Comparison of ENCODE assay signal across 21 cellular contexts in the genomic region with DNA sequence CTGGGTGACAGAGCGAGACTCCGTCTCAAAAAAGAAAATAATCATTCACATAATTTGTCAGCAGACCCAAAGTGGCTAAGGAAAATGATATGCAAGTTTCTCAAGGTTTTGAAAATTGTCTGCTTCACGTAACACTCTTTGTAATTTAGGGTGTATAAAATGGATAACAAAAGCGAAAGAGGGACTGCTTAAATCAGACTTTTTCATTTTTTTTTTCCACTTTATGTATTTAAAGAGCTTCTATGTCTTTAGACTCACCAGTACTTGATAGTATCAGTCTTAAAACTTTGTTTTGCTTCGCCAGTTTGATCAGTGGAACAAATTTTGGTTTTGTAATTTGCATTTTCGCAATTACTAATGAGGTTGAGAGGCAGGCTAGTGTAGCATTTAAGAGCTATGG. TPM values are rescaled to one million over a fixed set of nuclear protein-coding genes. Genes with fewer than 3 reads are reported as not detected.
DNase-seq lines count a peak whose midpoint lies in the region; ATAC-seq, FAIRE-seq and TF ChIP-seq lines count a peak whose summit lies in the region.
"Had no signal": no experiment of that assay in that cellular context is flagged by ENCODE, and none has a peak within 500 bp of the region (broad histone marks: within the 10 kb centered on the region; RNA-seq: fewer than 3 reads in every experiment).

No MANE protein-coding gene starts in this region.

- no peak overlapping the region for H3K23ac ChIP-seq in trophoblast cell (ENCODE audit: low read length)

- DNase-seq in activated CD8-positive, alpha-beta T cell treated with anti-CD3 and anti-CD28 coated beads for 36 hours, result no peak
- no peak for DNase-seq in activated CD8-positive, alpha-beta T cell treated with anti-CD3 and anti-CD28 coated beads, Interleukin-2, amount 10 ng/mL, durations not matched to agents 7 days and 5 days
- no peak for DNase-seq in GM12891 (ENCODE audit: insufficient read length, low spot score)
- no peak for DNase-seq in trophoblast cell
- DNase-seq in pancreas, result no peak
- no peak for DNase-seq in T-helper 9 cell
- no peak for DNase-seq in glutamatergic neuron
- DNase-seq: amniotic stem cell; caudate nucleus; DND-41; left lung; NCI-H1092; NCI-H2081; NCI-H510A; retina; Right ventricle myocardium superior; stimulated activated CD4-positive, alpha-beta T cell treated with anti-CD3 and anti-CD28 coated beads, Interleukin-12 subunit alpha, Interleukin-12 subunit beta, amount 100 ng/mL, for 4 hours had no signal

- H3K4me1 ChIP-seq in OCI-LY1 (ENCODE audit: insufficient read depth, low read length, severe bottlenecking), result peaks cover 71% of the 10 kb centered on the region
- no peaks in the 10 kb centered on the region for H3K4me1 ChIP-seq in trophoblast cell (ENCODE audit: control insufficient read depth in 1 of 2, insufficient read depth in 2 of 2, low read length in 2 of 2)
- peaks cover 0 to 6% (median 0%) of the 10 kb centered on the region in 3 donors for H3K4me1 ChIP-seq in pancreas

- H3K9me2 ChIP-seq in OCI-LY1 (ENCODE audit: low read depth, low read length), result no peaks in the 10 kb centered on the region

- no peak overlapping the region for H4K91ac ChIP-seq in trophoblast cell (ENCODE audit: low read depth, low read length)

- H3K9me3 ChIP-seq in OCI-LY1 (ENCODE audit: low read length) (no peaks in the 10 kb centered on the region), trophoblast cell (ENCODE audit: insufficient read depth, low read depth, low read length) (no peaks in the 10 kb centered on the region), pancreas (no peaks in the 10 kb centered on the region)
- H3K9me3 ChIP-seq: left lung had no signal

- WGBS in trophoblast cell (ENCODE audit: extremely low coverage, insufficient coverage, insufficient read length), result no CpG with 5 or more reads among the region's 6 CpGs
- WGBS in pancreas, 2 donors, result 93% methylated on average over 6 of the region's 6 CpGs

- H3K14ac ChIP-seq in trophoblast cell (ENCODE audit: low read length), result no peak overlapping the region

- H3F3A ChIP-seq in OCI-LY1 (ENCODE audit: insufficient read depth, low read length), result no peaks in the 10 kb centered on the region

- no peak overlapping the region for H3K18ac ChIP-seq in trophoblast cell (ENCODE audit: low read length)

- no peak overlapping the region for H2AK5ac ChIP-seq in trophoblast cell (ENCODE audit: low read length)

- H3K9ac ChIP-seq in OCI-LY1 (ENCODE audit: low read length) (no peak overlapping the region), trophoblast cell (ENCODE audit: low read length) (no peak overlapping the region)
- H3K9ac ChIP-seq: KMS-11 had no signal

- H3K27ac ChIP-seq in OCI-LY1 (ENCODE audit: low read depth, low read length, poor library complexity, severe bottlenecking) (no peak overlapping the region), trophoblast cell (ENCODE audit: low read depth, low read length) (no peak overlapping the region), pancreas (no peak overlapping the region)
- H3K27ac ChIP-seq: KMS-11, left lung, tibial nerve had no signal

- FAIRE-seq in GM12891 (lab: Jason Lieb, UNC), result peak; percentile 83
- FAIRE-seq in pancreas (lab: Jason Lieb, UNC), result no peak

- H4K20me1 ChIP-seq in OCI-LY1 (ENCODE audit: insufficient read depth, low read length), result no peaks in the 10 kb centered on the region

- ATAC-seq in activated CD8-positive, alpha-beta T cell treated with anti-CD3 and anti-CD28 coated beads for 36 hours, result no peak
- ATAC-seq in activated CD8-positive, alpha-beta T cell treated with anti-CD3 and anti-CD28 coated beads, Interleukin-2, amount 10 ng/mL, durations not matched to agents 7 days and 5 days, result no peak
- no peak for ATAC-seq in pancreas
- ATAC-seq: left lung had no signal

- H2BK120ac ChIP-seq in trophoblast cell (ENCODE audit: insufficient read depth, low read length, poor library complexity), result no peak overlapping the region

- no peak overlapping the region for H4K8ac ChIP-seq in trophoblast cell (ENCODE audit: low read depth, low read length)

- H3K4ac ChIP-seq in trophoblast cell (ENCODE audit: low read depth, low read length), result peak overlapping the region; percentile 10

- H3K4me3 ChIP-seq in OCI-LY1 (ENCODE audit: low read depth, low read length, poor library complexity, severe bottlenecking) (no peak overlapping the region), trophoblast cell (ENCODE audit: low read depth, low read length) (no peak overlapping the region), pancreas (no peak overlapping the region)
- H3K4me3 ChIP-seq: left lung, tibial nerve had no signal

- peaks cover 14% of the 10 kb centered on the region for H3K36me3 Mint-ChIP-seq in activated CD8-positive, alpha-beta T cell treated with anti-CD3 and anti-CD28 coated beads for 36 hours (ENCODE audit: low read depth)
- H3K36me3 Mint-ChIP-seq in activated CD8-positive, alpha-beta T cell treated with anti-CD3 and anti-CD28 coated beads, Interleukin-2, amount 10 ng/mL, durations not matched to agents 7 days and 5 days (ENCODE audit: low read depth), result peaks cover 13% of the 10 kb centered on the region
- H3K36me3 Mint-ChIP-seq in glutamatergic neuron (ENCODE audit: unreplicated experiment), result no peaks in the 10 kb centered on the region

- H3K27ac Mint-ChIP-seq in activated CD8-positive, alpha-beta T cell treated with anti-CD3 and anti-CD28 coated beads for 36 hours, result peak overlapping the region; percentile 86
- H3K27ac Mint-ChIP-seq in activated CD8-positive, alpha-beta T cell treated with anti-CD3 and anti-CD28 coated beads, Interleukin-2, amount 10 ng/mL, durations not matched to agents 7 days and 5 days, result no peak overlapping the region
- no peak overlapping the region for H3K27ac Mint-ChIP-seq in glutamatergic neuron (ENCODE audit: unreplicated experiment)

- no peaks in the 10 kb centered on the region for H3K27me3 ChIP-seq in OCI-LY1 (ENCODE audit: insufficient read depth, low read length)
- H3K27me3 ChIP-seq in trophoblast cell (ENCODE audit: insufficient read depth, low read length), result no peaks in the 10 kb centered on the region
- no peaks in the 10 kb centered on the region for H3K27me3 ChIP-seq in pancreas
- H3K27me3 ChIP-seq: left lung, tibial nerve had no signal

- peaks cover 10% of the 10 kb centered on the region for H3K36me3 ChIP-seq in OCI-LY1 (ENCODE audit: insufficient read depth, low read length)
- H3K36me3 ChIP-seq in trophoblast cell (ENCODE audit: control insufficient read depth in 1 of 2, insufficient read depth in 2 of 2, low read length in 2 of 2), result no peaks in the 10 kb centered on the region
- H3K36me3 ChIP-seq in pancreas, result no peaks in the 10 kb centered on the region

- H3K4me1 Mint-ChIP-seq in activated CD8-positive, alpha-beta T cell treated with anti-CD3 and anti-CD28 coated beads for 36 hours (ENCODE audit: low read depth), result peaks cover 72% of the 10 kb centered on the region
- peaks cover 66% of the 10 kb centered on the region for H3K4me1 Mint-ChIP-seq in activated CD8-positive, alpha-beta T cell treated with anti-CD3 and anti-CD28 coated beads, Interleukin-2, amount 10 ng/mL, durations not matched to agents 7 days and 5 days (ENCODE audit: low read depth)
- H3K4me1 Mint-ChIP-seq in glutamatergic neuron (ENCODE audit: low read depth, unreplicated experiment), result peaks cover 9% of the 10 kb centered on the region

- H3K79me2 ChIP-seq in OCI-LY1 (ENCODE audit: insufficient read depth, low read length) (peaks cover 77% of the 10 kb centered on the region), trophoblast cell (ENCODE audit: control insufficient read depth, insufficient read depth, low read length, poor library complexity) (peaks cover 4% of the 10 kb centered on the region)

- no peak overlapping the region for H2BK12ac ChIP-seq in trophoblast cell (ENCODE audit: low read length)

- H3K79me1 ChIP-seq in trophoblast cell (ENCODE audit: low read length), result no peaks in the 10 kb centered on the region

- H3K4me2 ChIP-seq in OCI-LY1 (ENCODE audit: low read length) (peak overlapping the region; percentile 36; the same call in 1 of the 2 replicates), trophoblast cell (ENCODE audit: low read length) (no peak overlapping the region)
- H3K4me2 ChIP-seq: KMS-11 had no signal

- TF ChIP-seq CTCF in activated CD8-positive, alpha-beta T cell treated with anti-CD3 and anti-CD28 coated beads for 36 hours (IDR thresholded peaks at IDR 0.05), result no peak
- TF ChIP-seq CTCF in OCI-LY1 (IDR thresholded peaks at IDR 0.05; ENCODE audit: low read length) (no peak), pancreas (IDR thresholded peaks at IDR 0.05) (no peak), glutamatergic neuron (IDR thresholded peaks at IDR 0.05; ENCODE audit: partially characterized antibody, unreplicated experiment) (no peak)

- CTCF ChIA-PET in activated CD8-positive, alpha-beta T cell treated with anti-CD3 and anti-CD28 coated beads for 36 hours (lab: Charles Lee), result interaction anchor here (1.1 kb wide), 1 partner anchor 34 kb away, joined by 3 read pairs; a partner anchor contains a TSS
- CTCF ChIA-PET in activated CD8-positive, alpha-beta T cell treated with anti-CD3 and anti-CD28 coated beads, Interleukin-2, amount 10 ng/mL, durations not matched to agents 7 days and 5 days (lab: Charles Lee), result interaction anchor here (0.9 to 1.2 kb wide), 2 partner anchors 19 to 60 kb away, joined by 3 to 4 read pairs; no protein-coding TSS in a partner anchor

- H3K4me3 Mint-ChIP-seq in activated CD8-positive, alpha-beta T cell treated with anti-CD3 and anti-CD28 coated beads for 36 hours, result peak overlapping the region; percentile 24
- H3K4me3 Mint-ChIP-seq in activated CD8-positive, alpha-beta T cell treated with anti-CD3 and anti-CD28 coated beads, Interleukin-2, amount 10 ng/mL, durations not matched to agents 7 days and 5 days, result no peak overlapping the region
- no peak overlapping the region for H3K4me3 Mint-ChIP-seq in glutamatergic neuron (ENCODE audit: unreplicated experiment)
- H3K4me3 Mint-ChIP-seq: CD14-positive monocyte had no signal

- TF ChIP-seq POLR2A in GM12891 (IDR thresholded peaks at IDR 0.05; ENCODE audit: low read depth, low read length), result no peak

- H3K27me3 Mint-ChIP-seq in activated CD8-positive, alpha-beta T cell treated with anti-CD3 and anti-CD28 coated beads for 36 hours, result no peaks in the 10 kb centered on the region
- H3K27me3 Mint-ChIP-seq in activated CD8-positive, alpha-beta T cell treated with anti-CD3 and anti-CD28 coated beads, Interleukin-2, amount 10 ng/mL, durations not matched to agents 7 days and 5 days (ENCODE audit: low read depth), result no peaks in the 10 kb centered on the region
- H3K27me3 Mint-ChIP-seq in glutamatergic neuron (ENCODE audit: unreplicated experiment), result peaks cover 1% of the 10 kb centered on the region

- H2AFZ ChIP-seq in OCI-LY1 (ENCODE audit: low read length) (no peak overlapping the region), trophoblast cell (ENCODE audit: insufficient read depth, low read length, poor library complexity) (no peak overlapping the region)

- H4K12ac ChIP-seq in trophoblast cell (ENCODE audit: low read depth, low read length), result no peak overlapping the region

- no peaks in the 10 kb centered on the region for H3K9me3 Mint-ChIP-seq in activated CD8-positive, alpha-beta T cell treated with anti-CD3 and anti-CD28 coated beads for 36 hours
- no peaks in the 10 kb centered on the region for H3K9me3 Mint-ChIP-seq in activated CD8-positive, alpha-beta T cell treated with anti-CD3 and anti-CD28 coated beads, Interleukin-2, amount 10 ng/mL, durations not matched to agents 7 days and 5 days (ENCODE audit: insufficient read depth)
- no peaks in the 10 kb centered on the region for H3K9me3 Mint-ChIP-seq in glutamatergic neuron (ENCODE audit: unreplicated experiment)

- no peak overlapping the region for H2BK5ac ChIP-seq in trophoblast cell (ENCODE audit: low read depth, low read length, poor library complexity)

- intact Hi-C loops in activated CD8-positive, alpha-beta T cell treated with anti-CD3 and anti-CD28 coated beads for 36 hours (cut with micrococcal nuclease), result loop anchor here (5.0 to 10.0 kb wide), 2 partner anchors 188 to 245 kb away; no protein-coding TSS in a partner anchor
- intact Hi-C loops in pancreas (cut with DNase I), result loop anchor here in 1 of 3 donors (10.0 kb wide), 1 partner anchor 245 kb away; no protein-coding TSS in a partner anchor

- POLR2A ChIA-PET in activated CD8-positive, alpha-beta T cell treated with anti-CD3 and anti-CD28 coated beads for 36 hours (lab: Charles Lee), result no interaction called here
- POLR2A ChIA-PET in activated CD8-positive, alpha-beta T cell treated with anti-CD3 and anti-CD28 coated beads, Interleukin-2, amount 10 ng/mL, durations not matched to agents 7 days and 5 days (lab: Charles Lee), result interaction anchor here (1.1 kb wide), 1 partner anchor 36 kb away, joined by 3 read pairs; no protein-coding TSS in a partner anchor

RNA-seq across cellular contexts. Expression of a gene that starts 34.6 kb away (rescaled TPM):
- total RNA-seq in activated CD8-positive, alpha-beta T cell treated with anti-CD3 and anti-CD28 coated beads for 36 hours, result 10 to 100 TPM; 58.7 to 60.5 TPM
- 10 to 100 TPM; 38.0 to 46.0 TPM for total RNA-seq in activated CD8-positive, alpha-beta T cell treated with anti-CD3 and anti-CD28 coated beads, Interleukin-2, amount 10 ng/mL, durations not matched to agents 7 days and 5 days
- 12.6 TPM for polyA plus RNA-seq in GM12891 (2012; ENCODE audit: low read depth, missing spikeins)
- 23.8 and 24.7 TPM in 2 replicates for polyA plus RNA-seq in trophoblast cell (2013)
- total RNA-seq in pancreas, result 10 to 100 TPM; 29.4 to 55.2 (median 32.2) TPM
- 10 to 100 TPM in 1 of 2 donors, 1 to 10 TPM in 1; 6.3 to 13.5 TPM for polyA plus RNA-seq in pancreas
- 120 TPM for total RNA-seq in glutamatergic neuron (ENCODE audit: unreplicated experiment)
